ENCODE assay signal across 8 cellular contexts in the genomic region with DNA sequence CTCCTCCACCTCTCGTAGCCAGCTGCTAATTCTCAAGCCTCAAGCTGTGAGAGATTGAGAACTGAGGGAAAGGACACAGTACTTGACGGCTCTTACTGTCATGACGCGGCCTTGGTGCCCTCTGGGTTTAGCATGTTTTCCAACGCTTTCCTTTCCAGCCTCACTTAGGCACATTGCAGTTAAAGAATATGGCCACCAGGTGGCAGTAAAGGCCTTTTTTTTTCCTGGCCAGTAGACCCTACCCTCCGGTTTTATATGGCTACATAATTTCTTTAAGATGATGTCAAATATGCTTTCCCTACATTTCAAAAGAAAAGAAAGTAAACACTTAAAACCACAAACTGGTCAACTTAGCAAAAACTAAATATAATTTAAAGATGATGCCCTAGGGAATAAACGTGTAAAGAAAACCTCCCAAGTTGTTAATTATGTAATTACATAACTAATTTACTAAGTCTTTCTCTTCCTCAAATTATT. TPM values are rescaled to one million over a fixed set of nuclear protein-coding genes. Genes with fewer than 3 reads are reported as not detected.
DNase-seq lines count a peak whose midpoint lies in the region; ATAC-seq and TF ChIP-seq lines count a peak whose summit lies in the region.

No MANE protein-coding gene starts in this region.

- H3K27me3 Mint-ChIP-seq in brain = peaks cover 4% of the 10 kb centered on the region

- DNase-seq in AG04450 (ENCODE audit: low read depth, low spot score) (peak; percentile 60), NCI-H2081 treated with DMSO at 0.1 percent for 48 hours (lab: John Stamatoyannopoulos, UW) (peak; percentile 71), T-helper 9 cell (peak; percentile 45), iris pigment epithelial cell (ENCODE audit: low read depth) (peak; percentile 81)
- DNase-seq in stimulated activated CD4-positive, alpha-beta T cell treated with anti-CD3 and anti-CD28 coated beads, Interleukin-15, amount 100 ng/mL, for 24 hours = peak; percentile 64

- H3K9me3 ChIP-seq in AG04450 (ENCODE audit: control insufficient read depth, insufficient read depth, low read length) = no peaks in the 10 kb centered on the region

- TF ChIP-seq CTCF in AG04450 (IDR thresholded peaks at IDR 0.05; ENCODE audit: low read depth, low read length) (peak; percentile 76), brain (conservative IDR thresholded peaks at IDR 0.05) (peak; percentile 88 to 89)

- no peak overlapping the region for H3K27ac ChIP-seq in AG04450 (ENCODE audit: low read depth, low read length)

- H3K4me3 Mint-ChIP-seq in brain = no peak overlapping the region

- peak overlapping the region in 3 of 5 experiments; percentile 13 to 52 (median 47) for H3K27ac Mint-ChIP-seq in brain

- no peaks in the 10 kb centered on the region for H3K9me3 Mint-ChIP-seq in brain

- peak overlapping the region; percentile 18; the same call in 1 of the 2 replicates for H3K4me3 ChIP-seq in AG04450 (ENCODE audit: low read depth, low read length)

- CTCF ChIA-PET in AG04450 (lab: Charles Lee) = interaction anchor here (0.7 to 1.9 kb wide), 23 partner anchors 9 to 798 kb away, joined by 3 to 19 read pairs (median 3); a partner anchor contains a TSS

- H3K36me3 Mint-ChIP-seq in brain = no peaks in the 10 kb centered on the region

- ATAC-seq in GM19467 (IDR thresholded peaks at IDR 0.05; ENCODE audit: unreplicated experiment) = peak; percentile 37
- no peak for ATAC-seq in GM18909 (IDR thresholded peaks at IDR 0.05; ENCODE audit: poor library complexity, unreplicated experiment)

- no peaks in the 10 kb centered on the region for H3K27me3 ChIP-seq in AG04450 (ENCODE audit: control insufficient read depth, insufficient read depth, low read length)

- peaks cover 33% of the 10 kb centered on the region for H3K4me1 Mint-ChIP-seq in brain

- POLR2A ChIA-PET in AG04450 (lab: Yijun Ruan, JAX) = interaction anchor here (0.6 kb wide), 1 partner anchor 448 kb away, joined by 3 read pairs; a partner anchor contains a TSS

RNA-seq across cellular contexts. Expression of a gene that starts 56.8 kb away (rescaled TPM):
- polyA plus RNA-seq in AG04450 (2011; rRNA removed) = 545 and 556 TPM in 2 replicates
- polyA minus RNA-seq in AG04450 (2011; rRNA and poly(A)+ RNA removed) = 528 and 592 TPM in 2 replicates
- 218 TPM for polyA plus RNA-seq in brain (ENCODE audit: insufficient read depth, low read depth, low replicate concordance)
